ENCODE assay signal across 37 cellular contexts in genomic region chr16:23240994-23241393, GRCh38. TPM values are rescaled to one million over a fixed set of nuclear protein-coding genes. Genes with fewer than 3 reads are reported as not detected.
"Had no signal": no experiment of that assay in that cellular context is flagged by ENCODE, and none has a peak within 500 bp of the region (broad histone marks: within the 10 kb centered on the region; RNA-seq: fewer than 3 reads in every experiment).

No MANE protein-coding gene starts in this region.

- H3K27me3 ChIP-seq: adrenal gland, body of pancreas, brain microvascular endothelial cell, breast epithelium had no signal

- H3K36me3 Mint-ChIP-seq: activated CD4-positive, alpha-beta memory T cell treated with anti-CD3 and anti-CD28 coated beads for 36 hours; activated naive CD4-positive, alpha-beta T cell treated with anti-CD3 and anti-CD28 coated beads, Interleukin-2, amount 50 U/mL, for 72 hours; activated naive CD8-positive, alpha-beta T cell treated with anti-CD3 and anti-CD28 coated beads for 36 hours had no signal

- H3K9me3 ChIP-seq: adrenal gland, body of pancreas, breast epithelium had no signal

- H3K4me3 Mint-ChIP-seq: activated B cell treated with CpG ODN at 0.5 μM for 24 hours; activated CD4-positive, alpha-beta memory T cell treated with anti-CD3 and anti-CD28 coated beads for 36 hours; activated CD4-positive, alpha-beta T cell treated with anti-CD3 and anti-CD28 coated beads, Interleukin-2, amount 10 ng/mL, durations not matched to agents 24 days and 14 days; activated CD8-positive, alpha-beta T cell treated with anti-CD3 and anti-CD28 coated beads for 36 hours; activated naive CD4-positive, alpha-beta T cell treated with anti-CD3 and anti-CD28 coated beads for 36 hours; activated naive CD8-positive, alpha-beta T cell treated with anti-CD3 and anti-CD28 coated beads for 36 hours; activated T-cell treated with anti-CD3 and anti-CD28 coated beads, Interleukin-2, amount 50 U/mL, for 4 hours; activated T-cell treated with anti-CD3 and anti-CD28 coated beads, Interleukin-2, amount 50 U/mL, for 72 hours; activated T-helper 1 cell treated with anti-CD3 and anti-CD28 coated beads, Interleukin-12 subunit alpha, Interleukin-12 subunit beta, Interleukin-2, Interleukin-4 antibody, amounts not matched to agents 30 ng/mL and 10 ng/mL and 1 ng/mL, durations not matched to agents 14 hours and 24 hours and 36 hours; activated T-helper 17 cell treated with anti-CD3 and anti-CD28 coated beads, Interleukin-2, amount 50 U/mL, for 72 hours; T-helper 1 cell treated with Interleukin-12 subunit alpha and Interleukin-12 subunit beta and Interleukin-4 antibody, amounts not matched to agents 30 μg/mL and 1 μg/mL, for 36 hours; T-helper 2 cell treated with Interferon-gamma antibody and Interleukin-4, amounts not matched to agents 5 μg/mL and 100 μg/mL, for 36 hours had no signal

- H3K9me3 Mint-ChIP-seq: activated naive CD4-positive, alpha-beta T cell treated with anti-CD3 and anti-CD28 coated beads for 36 hours; activated T-helper 1 cell treated with anti-CD3 and anti-CD28 coated beads, Interleukin-12 subunit alpha, Interleukin-12 subunit beta, Interleukin-2, Interleukin-4 antibody, amounts not matched to agents 30 ng/mL and 10 ng/mL and 1 ng/mL, durations not matched to agents 14 hours and 24 hours and 36 hours; T-helper 1 cell treated with Interleukin-12 subunit alpha and Interleukin-12 subunit beta and Interleukin-4 antibody, amounts not matched to agents 30 μg/mL and 1 μg/mL, for 36 hours; T-helper 2 cell treated with Interferon-gamma antibody and Interleukin-4, amounts not matched to agents 5 μg/mL and 100 μg/mL, for 36 hours had no signal

- H3K4me1 ChIP-seq: adrenal gland, body of pancreas had no signal

- ATAC-seq: activated CD8-positive, alpha-beta T cell treated with anti-CD3 and anti-CD28 coated beads for 36 hours; activated naive CD4-positive, alpha-beta T cell treated with anti-CD3 and anti-CD28 coated beads, Interleukin-2, amount 50 U/mL, for 72 hours; activated T-cell treated with anti-CD3 and anti-CD28 coated beads, Interleukin-2, amount 50 U/mL, for 4 hours; activated T-cell treated with anti-CD3 and anti-CD28 coated beads, Interleukin-2, amount 50 U/mL, for 72 hours; activated T-helper 17 cell treated with anti-CD3 and anti-CD28 coated beads, Interleukin-2, amount 50 U/mL, for 72 hours; body of pancreas had no signal

- H3K27ac ChIP-seq: adrenal gland, body of pancreas, brain microvascular endothelial cell, breast epithelium, VCaP had no signal

- H3K4me3 ChIP-seq: adrenal gland, body of pancreas, breast epithelium had no signal

- H3K27ac Mint-ChIP-seq: activated B cell treated with CpG ODN at 0.5 μM for 24 hours; activated CD4-positive, alpha-beta memory T cell treated with anti-CD3 and anti-CD28 coated beads for 36 hours; activated CD4-positive, alpha-beta T cell treated with anti-CD3 and anti-CD28 coated beads, Interleukin-2, amount 10 ng/mL, durations not matched to agents 24 days and 14 days; activated CD8-positive, alpha-beta T cell treated with anti-CD3 and anti-CD28 coated beads for 36 hours; activated naive CD4-positive, alpha-beta T cell treated with anti-CD3 and anti-CD28 coated beads for 36 hours; activated naive CD4-positive, alpha-beta T cell treated with anti-CD3 and anti-CD28 coated beads, Interleukin-2, amount 50 U/mL, for 72 hours; activated naive CD8-positive, alpha-beta T cell treated with anti-CD3 and anti-CD28 coated beads for 36 hours; activated T-cell treated with anti-CD3 and anti-CD28 coated beads, Interleukin-2, amount 50 U/mL, for 72 hours; activated T-helper 1 cell treated with anti-CD3 and anti-CD28 coated beads, Interleukin-12 subunit alpha, Interleukin-12 subunit beta, Interleukin-2, Interleukin-4 antibody, amounts not matched to agents 30 ng/mL and 10 ng/mL and 1 ng/mL, durations not matched to agents 14 hours and 24 hours and 36 hours; activated T-helper 17 cell treated with anti-CD3 and anti-CD28 coated beads, Interleukin-2, amount 50 U/mL, for 72 hours; T-helper 1 cell treated with Interleukin-12 subunit alpha and Interleukin-12 subunit beta and Interleukin-4 antibody, amounts not matched to agents 30 μg/mL and 1 μg/mL, for 36 hours; T-helper 2 cell treated with Interferon-gamma antibody and Interleukin-4, amounts not matched to agents 5 μg/mL and 100 μg/mL, for 36 hours had no signal

- H3K4me1 Mint-ChIP-seq: activated B cell treated with CpG ODN at 0.5 μM for 24 hours; activated CD4-positive, alpha-beta T cell treated with anti-CD3 and anti-CD28 coated beads, Interleukin-2, amount 10 ng/mL, durations not matched to agents 24 days and 14 days; activated naive CD8-positive, alpha-beta T cell treated with anti-CD3 and anti-CD28 coated beads for 36 hours; activated T-helper 17 cell treated with anti-CD3 and anti-CD28 coated beads, Interleukin-2, amount 50 U/mL, for 72 hours had no signal

- H3K36me3 ChIP-seq: adrenal gland, brain microvascular endothelial cell, breast epithelium had no signal

- DNase-seq: activated B cell treated with CpG ODN at 0.5 μM for 24 hours; activated CD4-positive, alpha-beta memory T cell treated with anti-CD3 and anti-CD28 coated beads for 36 hours; activated CD4-positive, alpha-beta T cell treated with anti-CD3 and anti-CD28 coated beads for 4 hours; activated CD4-positive, alpha-beta T cell treated with anti-CD3 and anti-CD28 coated beads, Interleukin-2, amount 10 ng/mL, durations not matched to agents 24 days and 14 days; activated CD4-positive, alpha-beta T cell treated with anti-CD3 and anti-CD28 coated beads, Interleukin-2, amount 50 U/mL, for 1 hour; activated CD4-positive, alpha-beta T cell treated with anti-CD3 and anti-CD28 coated beads, Interleukin-2, amount 50 U/mL, for 4 hours; activated CD4-positive, CD25-positive, alpha-beta regulatory T cell treated with anti-CD3 and anti-CD28 coated beads, Interleukin-2, amount 50 U/mL, for 72 hours; activated CD8-positive, alpha-beta memory T cell treated with anti-CD3 and anti-CD28 coated beads, Interleukin-2, amount 50 U/mL, for 4 hours; activated CD8-positive, alpha-beta T cell treated with anti-CD3 and anti-CD28 coated beads for 36 hours; activated effector memory CD4-positive, alpha-beta T cell treated with anti-CD3 and anti-CD28 coated beads, Interleukin-2, amount 50 U/mL, for 16 hours; activated gamma-delta T cell treated with Interleukin-2 at 50 U/mL for 16 hours; activated naive CD4-positive, alpha-beta T cell; activated naive CD4-positive, alpha-beta T cell treated with anti-CD3 and anti-CD28 coated beads for 36 hours; activated naive CD4-positive, alpha-beta T cell treated with anti-CD3 and anti-CD28 coated beads, Interleukin-2, amount 50 U/mL, for 16 hours; activated naive CD8-positive, alpha-beta T cell treated with anti-CD3 and anti-CD28 coated beads for 36 hours; activated T-cell treated with anti-CD3 and anti-CD28 coated beads for 4 hours; activated T-cell treated with anti-CD3 and anti-CD28 coated beads, Interleukin-2, amount 50 U/mL, for 1 hour; activated T-cell treated with anti-CD3 and anti-CD28 coated beads, Interleukin-2, amount 50 U/mL, for 4 hours; activated T-cell treated with anti-CD3 and anti-CD28 coated beads, Interleukin-2, amount 50 U/mL, for 72 hours; adrenal gland; amniotic stem cell; aorta; body of pancreas; brain microvascular endothelial cell; central memory CD4-positive, alpha-beta T cell; T-helper 2 cell; T-helper 9 cell had no signal

- H3K27me3 Mint-ChIP-seq: activated CD4-positive, alpha-beta T cell treated with anti-CD3 and anti-CD28 coated beads, Interleukin-2, amount 10 ng/mL, durations not matched to agents 24 days and 14 days had no signal

RNA-seq across cellular contexts. Expression of gene SCNN1G, which starts 58.4 kb away (rescaled TPM):
- total RNA-seq: activated B cell treated with CpG ODN at 0.5 μM for 24 hours; activated CD4-positive, alpha-beta memory T cell treated with anti-CD3 and anti-CD28 coated beads for 36 hours; activated CD4-positive, alpha-beta T cell treated with anti-CD3 and anti-CD28 coated beads, Interleukin-2, amount 10 ng/mL, durations not matched to agents 24 days and 14 days; activated CD8-positive, alpha-beta memory T cell treated with anti-CD3 and anti-CD28 coated beads for 36 hours; activated CD8-positive, alpha-beta T cell treated with anti-CD3 and anti-CD28 coated beads for 36 hours; activated naive CD4-positive, alpha-beta T cell treated with anti-CD3 and anti-CD28 coated beads for 36 hours; activated naive CD4-positive, alpha-beta T cell treated with anti-CD3 and anti-CD28 coated beads, Interleukin-2, amount 50 U/mL, for 72 hours; activated naive CD8-positive, alpha-beta T cell treated with anti-CD3 and anti-CD28 coated beads for 36 hours; activated T-cell treated with anti-CD3 and anti-CD28 coated beads, Interleukin-2, amount 50 U/mL, for 4 hours; activated T-cell treated with anti-CD3 and anti-CD28 coated beads, Interleukin-2, amount 50 U/mL, for 72 hours; activated T-helper 1 cell treated with anti-CD3 and anti-CD28 coated beads, Interleukin-12 subunit alpha, Interleukin-12 subunit beta, Interleukin-2, Interleukin-4 antibody, amounts not matched to agents 30 ng/mL and 10 ng/mL and 1 ng/mL, durations not matched to agents 14 hours and 24 hours and 36 hours; activated T-helper 17 cell treated with anti-CD3 and anti-CD28 coated beads, Interleukin-2, amount 50 U/mL, for 72 hours; aorta; astrocyte; cardiac septum had no signal
